Comparison of ENCODE assay signal across 8 cellular contexts in genomic region chr11:75525433-75526191, GRCh38. TPM values are rescaled to one million over a fixed set of nuclear protein-coding genes. Genes with fewer than 3 reads are reported as not detected.
A peak's percentile ranks its signal among the peaks of the same experiment; 100 is the strongest.
DNase-seq lines count a peak whose midpoint lies in the region; ATAC-seq and TF ChIP-seq lines count a peak whose summit lies in the region.

A gene with protein sequence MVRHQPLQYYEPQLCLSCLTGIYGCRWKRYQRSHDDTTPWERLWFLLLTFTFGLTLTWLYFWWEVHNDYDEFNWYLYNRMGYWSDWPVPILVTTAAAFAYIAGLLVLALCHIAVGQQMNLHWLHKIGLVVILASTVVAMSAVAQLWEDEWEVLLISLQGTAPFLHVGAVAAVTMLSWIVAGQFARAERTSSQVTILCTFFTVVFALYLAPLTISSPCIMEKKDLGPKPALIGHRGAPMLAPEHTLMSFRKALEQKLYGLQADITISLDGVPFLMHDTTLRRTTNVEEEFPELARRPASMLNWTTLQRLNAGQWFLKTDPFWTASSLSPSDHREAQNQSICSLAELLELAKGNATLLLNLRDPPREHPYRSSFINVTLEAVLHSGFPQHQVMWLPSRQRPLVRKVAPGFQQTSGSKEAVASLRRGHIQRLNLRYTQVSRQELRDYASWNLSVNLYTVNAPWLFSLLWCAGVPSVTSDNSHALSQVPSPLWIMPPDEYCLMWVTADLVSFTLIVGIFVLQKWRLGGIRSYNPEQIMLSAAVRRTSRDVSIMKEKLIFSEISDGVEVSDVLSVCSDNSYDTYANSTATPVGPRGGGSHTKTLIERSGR (minus strand): TSS chr11:75525941. CDS start chr11:75477735, 48,206 bp downstream.

- peaks cover 7% of the 10 kb centered on the region for H3K79me2 ChIP-seq in trophoblast cell (ENCODE audit: control insufficient read depth, insufficient read depth, low read length, poor library complexity)

- no peak within 1 kb of the TSS for H2AK5ac ChIP-seq in trophoblast cell (ENCODE audit: low read length)

- TF ChIP-seq EP300 in tibial nerve (IDR thresholded peaks at IDR 0.05): peak in 1 of 2 donors; percentile 56

- H2BK5ac ChIP-seq in trophoblast cell (ENCODE audit: low read depth, low read length, poor library complexity): peak within 1 kb of the TSS; percentile 1

- no peak within 1 kb of the TSS for H3K27ac ChIP-seq in trophoblast cell (ENCODE audit: low read depth, low read length)
- H3K27ac ChIP-seq in tibial nerve: peak within 1 kb of the TSS; percentile 19 to 83 (median 51)

- H3K9me3 Mint-ChIP-seq in activated naive CD4-positive, alpha-beta T cell treated with anti-CD3 and anti-CD28 coated beads, Interleukin-2, amount 50 U/mL, for 72 hours: no peaks in the 10 kb centered on the region

- peak within 1 kb of the TSS; percentile 63 for H3K18ac ChIP-seq in trophoblast cell (ENCODE audit: low read length)

- no peaks in the 10 kb centered on the region; the same call in 1 of the 2 replicates for H3K27me3 ChIP-seq in GM06990 (replicated peaks; ENCODE audit: control insufficient read depth, insufficient read depth, low read length)
- H3K27me3 ChIP-seq in trophoblast cell (ENCODE audit: insufficient read depth, low read length): peaks cover 20% of the 10 kb centered on the region
- H3K27me3 ChIP-seq in tibial nerve: no peaks in the 10 kb centered on the region

- peaks cover 2 to 8% of the 10 kb centered on the region in 2 experiments for H3K4me1 ChIP-seq in trophoblast cell (ENCODE audit: control insufficient read depth in 1 of 2, insufficient read depth in 2 of 2, low read length in 2 of 2)
- H3K4me1 ChIP-seq in tibial nerve: peaks cover 0 to 44% (median 4%) of the 10 kb centered on the region in 4 donors

- TF ChIP-seq CTCF in GM06990 (IDR thresholded peaks at IDR 0.05; ENCODE audit: insufficient read depth, low read length, poor library complexity, severe bottlenecking): peak; percentile 13
- peak; percentile 30 for TF ChIP-seq CTCF in HFF-Myc (IDR thresholded peaks at IDR 0.05; ENCODE audit: low read depth, low read length, missing control alignments)
- TF ChIP-seq CTCF in tibial nerve (IDR thresholded peaks at IDR 0.05): peak; percentile 54 to 84 (median 70)

- peak within 1 kb of the TSS; percentile 75 for H3K4me3 ChIP-seq in GM06990 (replicated peaks; ENCODE audit: low read depth, low read length)
- peak within 1 kb of the TSS; percentile 45 for H3K4me3 ChIP-seq in HFF-Myc (replicated peaks; ENCODE audit: low read depth, low read length)
- H3K4me3 ChIP-seq in trophoblast cell (ENCODE audit: low read depth, low read length): peak within 1 kb of the TSS; percentile 75
- peak within 1 kb of the TSS; percentile 55 to 93 (median 70) for H3K4me3 ChIP-seq in tibial nerve

- TF ChIP-seq POLR2A in tibial nerve (IDR thresholded peaks at IDR 0.05): peak; percentile 37 to 75

- H2AFZ ChIP-seq in trophoblast cell (ENCODE audit: insufficient read depth, low read length, poor library complexity): peak within 1 kb of the TSS; percentile 56

- H3K36me3 Mint-ChIP-seq in activated naive CD4-positive, alpha-beta T cell treated with anti-CD3 and anti-CD28 coated beads, Interleukin-2, amount 50 U/mL, for 72 hours: no peaks in the 10 kb centered on the region

- peak within 1 kb of the TSS; percentile 8 for H2BK120ac ChIP-seq in trophoblast cell (ENCODE audit: insufficient read depth, low read length, poor library complexity)

- H3K4ac ChIP-seq in trophoblast cell (ENCODE audit: low read depth, low read length): peak within 1 kb of the TSS; percentile 16

- H3K9me3 ChIP-seq in trophoblast cell (ENCODE audit: insufficient read depth, low read depth, low read length) (no peaks in the 10 kb centered on the region), tibial nerve (no peaks in the 10 kb centered on the region)

- H4K91ac ChIP-seq in trophoblast cell (ENCODE audit: low read depth, low read length): peak within 1 kb of the TSS; percentile 82

- no peak within 1 kb of the TSS for H2BK12ac ChIP-seq in trophoblast cell (ENCODE audit: low read length)

- intact Hi-C loops in Right ventricle myocardium superior (cut with DNase I): no loop called here

- H4K8ac ChIP-seq in trophoblast cell (ENCODE audit: low read depth, low read length): peak within 1 kb of the TSS; percentile 72

- ATAC-seq in activated naive CD4-positive, alpha-beta T cell treated with anti-CD3 and anti-CD28 coated beads, Interleukin-2, amount 50 U/mL, for 72 hours: peak; percentile 90 to 95
- peak; percentile 99 for ATAC-seq in Right ventricle myocardium superior (ENCODE audit: poor library complexity)

- H3K9ac ChIP-seq in trophoblast cell (ENCODE audit: low read length): peak within 1 kb of the TSS; percentile 85

- H3K79me1 ChIP-seq in trophoblast cell (ENCODE audit: low read length): peaks cover 7% of the 10 kb centered on the region

- H3K4me2 ChIP-seq in trophoblast cell (ENCODE audit: low read length): peak within 1 kb of the TSS; percentile 98

- peak within 1 kb of the TSS; percentile 17 for H4K12ac ChIP-seq in trophoblast cell (ENCODE audit: low read depth, low read length)

- H3K14ac ChIP-seq in trophoblast cell (ENCODE audit: low read length): peak within 1 kb of the TSS; percentile 47

- WGBS in trophoblast cell (ENCODE audit: extremely low coverage, insufficient coverage, insufficient read length): no CpG with 5 or more reads among the region's 99 CpGs
- WGBS in tibial nerve, 2 donors: 0 to 1% methylated on average over 51 to 71 of the region's 99 CpGs

- H3K27ac Mint-ChIP-seq in activated naive CD4-positive, alpha-beta T cell treated with anti-CD3 and anti-CD28 coated beads, Interleukin-2, amount 50 U/mL, for 72 hours: peak within 1 kb of the TSS; percentile 38 to 70

- H3K23ac ChIP-seq in trophoblast cell (ENCODE audit: low read length): no peak within 1 kb of the TSS

- H3K36me3 ChIP-seq in GM06990 (ENCODE audit: control insufficient read depth, insufficient read depth, low read length) (no peaks in the 10 kb centered on the region), trophoblast cell (ENCODE audit: control insufficient read depth in 1 of 2, insufficient read depth in 2 of 2, low read length in 2 of 2) (no peaks in the 10 kb centered on the region), tibial nerve (no peaks in the 10 kb centered on the region)

- DNase-seq in GM06990 (ENCODE audit: extremely low read depth, insufficient read length): peak; percentile 87
- DNase-seq in HFF-Myc (ENCODE audit: extremely low read depth, low read depth): no peak
- peak; percentile 89 for DNase-seq in NAMALWA (ENCODE audit: low spot score)
- peak; percentile 85 for DNase-seq in SKM-1 (lab: John Stamatoyannopoulos, UW; ENCODE audit: unreplicated experiment)
- peak; percentile 92 to 94 for DNase-seq in activated naive CD4-positive, alpha-beta T cell treated with anti-CD3 and anti-CD28 coated beads, Interleukin-2, amount 50 U/mL, for 72 hours (ENCODE audit: low spot score in 2 of 2)
- peak; percentile 89 for DNase-seq in Right ventricle myocardium superior
- peak; percentile 79 to 93 for DNase-seq in trophoblast cell
- peak; percentile 60 to 62 for DNase-seq in tibial nerve (ENCODE audit: low spot score in 2 of 2)

RNA-seq across cellular contexts. Expression of the gene that starts here (rescaled TPM):
- total RNA-seq in activated naive CD4-positive, alpha-beta T cell treated with anti-CD3 and anti-CD28 coated beads, Interleukin-2, amount 50 U/mL, for 72 hours: 10 to 100 TPM; 13.4 to 22.7 TPM
- total RNA-seq in Right ventricle myocardium superior (6.5 TPM), tibial nerve (100 to 1,000 TPM in 2 of 4 donors, 10 to 100 TPM in 2; 92.2 to 122 (median 101) TPM)
- polyA plus RNA-seq in trophoblast cell (2013): 15.7 and 17.4 TPM in 2 replicates

Comparison
In these comparisons a context has a peak if more than half of its experiments do, and no peak if none do; other contexts are left out.
1. CTCF ChIP-seq: peak in every context shown above with its lines; median percentile 70 in tibial nerve; 30 in HFF-Myc; 13 in GM06990.